Comparison of ENCODE assay signal across 29 cellular contexts in genomic region chr7:134425777-134426176, GRCh38.
"Had no signal": no experiment of that assay in that cellular context is flagged by ENCODE, and none has a peak within 500 bp of the region (broad histone marks: within the 10 kb centered on the region; RNA-seq: fewer than 3 reads in every experiment).

No MANE protein-coding gene starts in this region.

- H3K36me3 ChIP-seq: esophagus squamous epithelium, gastrocnemius medialis, heart right ventricle, left lung, lower lobe of right lung had no signal

- H3K36me3 Mint-ChIP-seq: mesothelial cell of epicardium, naive B cell had no signal

- DNase-seq: dermis blood vessel endothelial cell; dorsolateral prefrontal cortex; effector CD4-positive, alpha-beta T cell; effector memory CD4-positive, alpha-beta T cell; erythroblast; esophagus squamous epithelium; foreskin fibroblast; foreskin melanocyte; gastrocnemius medialis; glutamatergic neuron; head of caudate nucleus; heart right ventricle; hippocampal formation; left cardiac atrium; left lung; left ventricle myocardium superior; lower lobe of right lung; mesenchymal stem cell; mucosa of descending colon; naive B cell had no signal

- H3K4me1 ChIP-seq: gastrocnemius medialis, heart right ventricle, left lung, lower lobe of right lung had no signal

- H3K27ac ChIP-seq: coronary artery, dorsolateral prefrontal cortex, epithelial cell of prostate, esophagus squamous epithelium, gastrocnemius medialis, heart right ventricle, left lung, lower lobe of right lung had no signal

- H3K27ac Mint-ChIP-seq: endodermal cell, mesothelial cell of epicardium had no signal

- H3K9me3 Mint-ChIP-seq: endodermal cell had no signal

- H3K4me3 ChIP-seq: coronary artery, dorsolateral prefrontal cortex, esophagus squamous epithelium, gastrocnemius medialis, heart right ventricle, left lung, lower lobe of right lung, mucosa of descending colon had no signal

- FAIRE-seq: colon, endometrium, islet of Langerhans, keratinocyte had no signal

- H3K9me3 ChIP-seq: esophagus squamous epithelium, gastrocnemius medialis, left lung, lower lobe of right lung, mucosa of descending colon had no signal

- H3K4me3 Mint-ChIP-seq: endodermal cell, mesothelial cell of epicardium, naive B cell had no signal

- ATAC-seq: esophagus mucosa, gastrocnemius medialis, heart right ventricle, left cardiac atrium, left lung, left ventricle myocardium superior, lower lobe of right lung, mucosa of descending colon had no signal

- H3K4me1 Mint-ChIP-seq: endodermal cell, mesothelial cell of epicardium, naive B cell had no signal
